In the genomic region with DNA sequence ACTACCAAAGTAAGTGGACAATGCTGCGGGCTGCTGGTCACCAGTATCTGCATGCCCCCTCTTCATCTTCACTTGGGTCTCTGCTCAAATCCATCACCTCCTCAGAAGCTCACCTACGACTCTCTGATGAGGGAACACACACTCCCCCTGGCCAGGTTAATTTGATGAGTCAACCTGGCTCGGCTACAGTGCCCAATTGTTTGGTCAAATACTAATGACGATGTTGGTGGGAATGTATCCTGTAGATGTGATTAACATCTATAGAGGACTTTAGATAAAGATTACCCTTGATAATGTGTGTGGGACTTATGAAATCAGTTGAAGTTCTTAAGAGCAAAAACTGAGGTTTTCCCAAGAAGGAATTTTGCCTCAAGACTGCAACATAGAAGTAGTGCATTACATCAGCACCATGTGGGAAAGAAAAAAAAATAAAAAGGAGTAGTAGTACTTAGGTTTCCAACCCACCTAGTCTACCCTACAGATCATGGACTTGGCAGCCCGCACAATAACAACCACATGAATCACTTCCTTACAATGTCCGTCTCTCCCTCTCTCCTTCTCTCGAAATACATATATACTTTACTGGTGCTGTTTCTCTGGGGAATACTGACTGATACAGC, we compare ENCODE assay signal across 21 cellular contexts.
A peak's percentile ranks its signal among the peaks of the same experiment; 100 is the strongest.
DNase-seq lines count a peak whose midpoint lies in the region; ATAC-seq, FAIRE-seq and TF ChIP-seq lines count a peak whose summit lies in the region.
"Had no signal": no experiment of that assay in that cellular context is flagged by ENCODE, and none has a peak within 500 bp of the region (broad histone marks: within the 10 kb centered on the region; RNA-seq: fewer than 3 reads in every experiment).

No MANE protein-coding gene starts in this region.

- intact Hi-C loops in CD14-positive monocyte (cut with micrococcal nuclease) = no loop called here

- POLR2A ChIA-PET in AG04450 (lab: Yijun Ruan, JAX) = no interaction called here

- no peak for TF ChIP-seq POLR2A in Peyer's patch (IDR thresholded peaks at IDR 0.05)

- no peaks in the 10 kb centered on the region for H3K79me1 ChIP-seq in neuronal stem cell (ENCODE audit: low read depth, low read length)

- no peaks in the 10 kb centered on the region for H3K36me3 ChIP-seq in Peyer's patch
- H3K36me3 ChIP-seq in neuronal stem cell (replicated peaks in 1 of 2; ENCODE audit: control insufficient read depth in 2 of 2, insufficient read depth in 2 of 2, low read length in 2 of 2) = no peaks in the 10 kb centered on the region

- H2BK120ac ChIP-seq in neuronal stem cell (ENCODE audit: low read depth, low read length) = no peak overlapping the region

- H4K8ac ChIP-seq in neuronal stem cell (ENCODE audit: low read depth, low read length) = no peak overlapping the region

- no peak overlapping the region for H2BK5ac ChIP-seq in neuronal stem cell (ENCODE audit: low read length)

- no peak overlapping the region for H2AFZ ChIP-seq in neuronal stem cell (ENCODE audit: low read length)

- FAIRE-seq in HTR-8/SVneo (lab: Jason Lieb, UNC) = peak; percentile 48
- FAIRE-seq: GM12891 had no signal

- no peak overlapping the region for H2AK5ac ChIP-seq in neuronal stem cell (ENCODE audit: low read depth, low read length)

- H3K23ac ChIP-seq in neuronal stem cell (ENCODE audit: low read depth, low read length, poor library complexity) = no peak overlapping the region

- no peak overlapping the region for H3K14ac ChIP-seq in neuronal stem cell (ENCODE audit: low read length)

- H2BK12ac ChIP-seq in neuronal stem cell (ENCODE audit: low read length) = no peak overlapping the region

- no peak overlapping the region for H3K4me2 ChIP-seq in neuronal stem cell (ENCODE audit: insufficient read depth, low read length, poor library complexity, severe bottlenecking)

- H3K9me3 Mint-ChIP-seq in CD14-positive monocyte = peaks cover 0 to 14% (median 6%) of the 10 kb centered on the region in 7 donors
- H3K9me3 Mint-ChIP-seq: activated T-cell treated with anti-CD3 and anti-CD28 coated beads, Interleukin-2, amount 50 U/mL, for 4 hours; effector memory CD8-positive, alpha-beta T cell; stimulated activated naive CD8-positive, alpha-beta T cell treated with anti-CD3 and anti-CD28 coated beads, Interleukin-15, amount 100 ng/mL, for 72 hours had no signal

- no peaks in the 10 kb centered on the region for H3K4me1 ChIP-seq in Peyer's patch
- no peaks in the 10 kb centered on the region for H3K4me1 ChIP-seq in neuronal stem cell (ENCODE audit: control insufficient read depth in 2 of 2, insufficient read depth in 1 of 2, low read depth in 1 of 2, low read length in 2 of 2)

- H4K91ac ChIP-seq in neuronal stem cell (ENCODE audit: low read depth, low read length, poor library complexity) = no peak overlapping the region

- H3K27ac ChIP-seq in AG04450 (ENCODE audit: low read depth, low read length) (no peak overlapping the region), Peyer's patch (no peak overlapping the region), neuronal stem cell (replicated peaks; ENCODE audit: low read length) (no peak overlapping the region)

- H3K4me3 ChIP-seq in AG04450 (ENCODE audit: low read depth, low read length) (no peak overlapping the region), Peyer's patch (no peak overlapping the region), neuronal stem cell (ENCODE audit: low read length in 2 of 2) (no peak overlapping the region)
- H3K4me3 ChIP-seq: lung had no signal

- no peak overlapping the region for H2BK15ac ChIP-seq in neuronal stem cell (ENCODE audit: low read length)

- DNase-seq in AG04450 (ENCODE audit: low read depth, low spot score) (peak; percentile 15), HTR-8/SVneo (ENCODE audit: insufficient read length, low spot score) (peak; percentile 48), amniotic epithelial cell (ENCODE audit: low read depth) (peak; percentile 79), glomerular visceral epithelial cell (ENCODE audit: extremely low spot score) (peak; percentile 66), CD14-positive monocyte (ENCODE audit: low spot score) (no peak), Peyer's patch (no peak), neuronal stem cell (ENCODE audit: low spot score) (no peak)
- DNase-seq: activated CD4-positive, alpha-beta memory T cell treated with anti-CD3 and anti-CD28 coated beads for 36 hours; activated naive CD8-positive, alpha-beta T cell treated with anti-CD3 and anti-CD28 coated beads for 36 hours; activated T-cell treated with anti-CD3 and anti-CD28 coated beads, Interleukin-2, amount 50 U/mL, for 4 hours; CD4-positive, alpha-beta T cell; central memory CD4-positive, alpha-beta T cell; effector memory CD8-positive, alpha-beta T cell; naive thymus-derived CD8-positive, alpha-beta T cell; NCI-H526; stimulated activated CD4-positive, alpha-beta T cell treated with anti-CD3 and anti-CD28 coated beads, Interleukin-15, amount 100 ng/mL, for 24 hours; stimulated activated naive CD8-positive, alpha-beta T cell treated with anti-CD3 and anti-CD28 coated beads, Interleukin-15, amount 100 ng/mL, for 72 hours had no signal

- H3K9ac ChIP-seq in neuronal stem cell (ENCODE audit: low read depth, low read length, poor library complexity) = no peak overlapping the region

- H3K18ac ChIP-seq in neuronal stem cell (ENCODE audit: low read length) = no peak overlapping the region

- H3K36me3 Mint-ChIP-seq in CD14-positive monocyte = no peaks in the 10 kb centered on the region
- H3K36me3 Mint-ChIP-seq: activated CD4-positive, alpha-beta memory T cell treated with anti-CD3 and anti-CD28 coated beads for 36 hours; activated naive CD8-positive, alpha-beta T cell treated with anti-CD3 and anti-CD28 coated beads for 36 hours; naive thymus-derived CD8-positive, alpha-beta T cell had no signal

- TF ChIP-seq CTCF in AG04450 (IDR thresholded peaks at IDR 0.05; ENCODE audit: low read depth, low read length) (no peak), CD14-positive monocyte (IDR thresholded peaks at IDR 0.05) (no peak), Peyer's patch (IDR thresholded peaks at IDR 0.05) (no peak)

- ATAC-seq in HG03342 (IDR thresholded peaks at IDR 0.05; ENCODE audit: unreplicated experiment) = no peak
- ATAC-seq: activated T-cell treated with anti-CD3 and anti-CD28 coated beads, Interleukin-2, amount 50 U/mL, for 4 hours; effector memory CD8-positive, alpha-beta T cell; naive thymus-derived CD8-positive, alpha-beta T cell; stimulated activated naive CD8-positive, alpha-beta T cell treated with anti-CD3 and anti-CD28 coated beads, Interleukin-15, amount 100 ng/mL, for 72 hours had no signal

- no peak overlapping the region for H3K27ac Mint-ChIP-seq in CD14-positive monocyte
- H3K27ac Mint-ChIP-seq: activated CD4-positive, alpha-beta memory T cell treated with anti-CD3 and anti-CD28 coated beads for 36 hours; activated naive CD8-positive, alpha-beta T cell treated with anti-CD3 and anti-CD28 coated beads for 36 hours; CD4-positive, alpha-beta T cell; effector memory CD8-positive, alpha-beta T cell; naive thymus-derived CD8-positive, alpha-beta T cell; progenitor cell of endocrine pancreas; stimulated activated naive CD8-positive, alpha-beta T cell treated with anti-CD3 and anti-CD28 coated beads, Interleukin-15, amount 100 ng/mL, for 72 hours had no signal

- H3K27me3 ChIP-seq in AG04450 (ENCODE audit: control insufficient read depth, insufficient read depth, low read length) (no peaks in the 10 kb centered on the region), Peyer's patch (no peaks in the 10 kb centered on the region), neuronal stem cell (ENCODE audit: control insufficient read depth in 3 of 3, insufficient read depth in 3 of 3, low read depth in 1 of 3, low read length in 3 of 3) (no peaks in the 10 kb centered on the region)

- H3K9me3 ChIP-seq in AG04450 (ENCODE audit: control insufficient read depth, insufficient read depth, low read length) = no peaks in the 10 kb centered on the region; the same call in 1 of the 2 replicates
- peaks cover 0 to 5% (median 0%) of the 10 kb centered on the region in 4 donors for H3K9me3 ChIP-seq in Peyer's patch
- no peaks in the 10 kb centered on the region for H3K9me3 ChIP-seq in neuronal stem cell (replicated peaks in 1 of 2; ENCODE audit: control insufficient read depth in 2 of 2, insufficient read depth in 1 of 2, low read depth in 1 of 2, low read length in 2 of 2)

- H3K4me1 Mint-ChIP-seq in CD14-positive monocyte = no peaks in the 10 kb centered on the region
- H3K4me1 Mint-ChIP-seq: activated naive CD8-positive, alpha-beta T cell treated with anti-CD3 and anti-CD28 coated beads for 36 hours; naive thymus-derived CD8-positive, alpha-beta T cell; stimulated activated naive CD8-positive, alpha-beta T cell treated with anti-CD3 and anti-CD28 coated beads, Interleukin-15, amount 100 ng/mL, for 72 hours had no signal

- 100% methylated on average over 2 of the region's 7 CpGs; no CpG with 5 or more reads in 1 of the 2 donors for WGBS in neuronal stem cell (ENCODE audit: extremely low coverage in 2 of 2, insufficient read length in 2 of 2, insufficient replicate concordance in 1 of 2), 2 donors

- H3K4me3 Mint-ChIP-seq in CD14-positive monocyte = no peak overlapping the region
- H3K4me3 Mint-ChIP-seq: activated CD4-positive, alpha-beta memory T cell treated with anti-CD3 and anti-CD28 coated beads for 36 hours; activated naive CD8-positive, alpha-beta T cell treated with anti-CD3 and anti-CD28 coated beads for 36 hours; activated T-cell treated with anti-CD3 and anti-CD28 coated beads, Interleukin-2, amount 50 U/mL, for 4 hours; CD4-positive, alpha-beta T cell; effector memory CD8-positive, alpha-beta T cell; naive thymus-derived CD8-positive, alpha-beta T cell; stimulated activated naive CD8-positive, alpha-beta T cell treated with anti-CD3 and anti-CD28 coated beads, Interleukin-15, amount 100 ng/mL, for 72 hours had no signal

- no peak overlapping the region for H3K4ac ChIP-seq in neuronal stem cell (ENCODE audit: low read length)

- CTCF ChIA-PET in AG04450 (lab: Charles Lee) = interaction anchor here (0.6 kb wide), 1 partner anchor 28 kb away, joined by 3 read pairs; no protein-coding TSS in a partner anchor

- H3K27me3 Mint-ChIP-seq in CD14-positive monocyte (ENCODE audit: low read depth in 3 of 3) = peaks cover 0 to 3% (median 0%) of the 10 kb centered on the region in 3 donors
- H3K27me3 Mint-ChIP-seq: activated CD4-positive, alpha-beta memory T cell treated with anti-CD3 and anti-CD28 coated beads for 36 hours; activated naive CD8-positive, alpha-beta T cell treated with anti-CD3 and anti-CD28 coated beads for 36 hours; CD4-positive, alpha-beta T cell; effector memory CD8-positive, alpha-beta T cell; naive thymus-derived CD8-positive, alpha-beta T cell; progenitor cell of endocrine pancreas; stimulated activated naive CD8-positive, alpha-beta T cell treated with anti-CD3 and anti-CD28 coated beads, Interleukin-15, amount 100 ng/mL, for 72 hours had no signal

Comparison
In these comparisons a context has a peak if more than half of its experiments do, and no peak if none do; other contexts are left out.
1. DNase-seq: peak in AG04450 (single experiment), HTR-8/SVneo (single experiment), amniotic epithelial cell (single experiment) and glomerular visceral epithelial cell (single experiment); none in CD14-positive monocyte (single experiment), Peyer's patch (0 of 3) and neuronal stem cell (single experiment).